In the genomic region with DNA sequence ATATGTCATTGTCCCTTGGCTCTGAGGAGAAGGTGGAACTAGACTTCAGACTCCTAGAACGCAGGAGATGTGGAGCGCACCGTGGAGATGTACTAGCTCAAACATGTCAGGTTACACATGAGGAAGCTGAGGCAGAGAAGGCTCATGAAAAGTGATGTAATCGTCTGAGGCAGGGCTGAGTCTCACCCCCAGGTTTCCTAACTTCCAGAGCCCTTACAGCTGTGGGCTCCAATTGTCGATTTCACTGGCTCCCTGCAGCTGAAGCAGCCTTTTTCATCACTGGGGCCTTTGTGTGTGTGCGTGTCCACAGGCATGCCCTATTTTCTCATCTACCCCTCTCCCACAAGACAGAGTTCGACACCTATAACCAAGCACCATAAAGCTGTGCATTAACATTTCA, we compare ENCODE assay signal across 33 cellular contexts.
DNase-seq lines count a peak whose midpoint lies in the region; ATAC-seq, FAIRE-seq and TF ChIP-seq lines count a peak whose summit lies in the region.
"Had no signal": no experiment of that assay in that cellular context is flagged by ENCODE, and none has a peak within 500 bp of the region (broad histone marks: within the 10 kb centered on the region; RNA-seq: fewer than 3 reads in every experiment).

No MANE protein-coding gene starts in this region.

- H3K27ac Mint-ChIP-seq in endothelial cell (ENCODE audit: unreplicated experiment): no peak overlapping the region
- H3K27ac Mint-ChIP-seq: activated naive CD8-positive, alpha-beta T cell treated with anti-CD3 and anti-CD28 coated beads, Interleukin-2, amount 50 U/mL, for 24 hours; activated T-cell treated with anti-CD3 and anti-CD28 coated beads, Interleukin-2, amount 50 U/mL, for 72 hours; CD4-positive, alpha-beta T cell; naive B cell had no signal

- no peaks in the 10 kb centered on the region for H3K27me3 ChIP-seq in BLaER1
- H3K27me3 ChIP-seq: body of pancreas, vagina had no signal

- H3K4me3 Mint-ChIP-seq in endothelial cell (ENCODE audit: unreplicated experiment): no peak overlapping the region
- H3K4me3 Mint-ChIP-seq: activated naive CD8-positive, alpha-beta T cell treated with anti-CD3 and anti-CD28 coated beads, Interleukin-2, amount 50 U/mL, for 24 hours; activated T-cell treated with anti-CD3 and anti-CD28 coated beads, Interleukin-2, amount 50 U/mL, for 72 hours; CD4-positive, alpha-beta T cell; naive B cell had no signal

- intact Hi-C loops in head of caudate nucleus (cut with DNase I): loop anchor here (5.0 kb wide), 1 partner anchor 373 kb away; a partner anchor contains a TSS

- TF ChIP-seq CTCF in endothelial cell (IDR thresholded peaks at IDR 0.05; ENCODE audit: unreplicated experiment): no peak

- no peak for FAIRE-seq in RCC 7860 (lab: Jason Lieb, UNC)

- H3K4me3 ChIP-seq in BLaER1: no peak overlapping the region
- H3K4me3 ChIP-seq: body of pancreas, GM23248, skin epidermis, thoracic aorta, vagina had no signal

- H3K4me1 Mint-ChIP-seq in endothelial cell (ENCODE audit: unreplicated experiment): no peaks in the 10 kb centered on the region
- H3K4me1 Mint-ChIP-seq: activated naive CD8-positive, alpha-beta T cell treated with anti-CD3 and anti-CD28 coated beads, Interleukin-2, amount 50 U/mL, for 24 hours; naive B cell had no signal

- ATAC-seq in HG03159 (IDR thresholded peaks at IDR 0.05; ENCODE audit: unreplicated experiment): no peak
- no peak for ATAC-seq in HG03139 (IDR thresholded peaks at IDR 0.05; ENCODE audit: unreplicated experiment)
- ATAC-seq: activated naive CD8-positive, alpha-beta T cell treated with anti-CD3 and anti-CD28 coated beads, Interleukin-2, amount 50 U/mL, for 24 hours; activated T-cell treated with anti-CD3 and anti-CD28 coated beads, Interleukin-2, amount 50 U/mL, for 72 hours; body of pancreas; PC-3; SK-N-SH treated with all-trans-retinoic acid at 6 μM for 48 hours had no signal

- H3K9ac ChIP-seq in BLaER1: no peak overlapping the region
- H3K9ac ChIP-seq: GM23248 had no signal

- H3K4me2 ChIP-seq in BLaER1: peak overlapping the region; percentile 69; the same call in 1 of the 2 replicates

- H3K4me1 ChIP-seq in BLaER1: peaks cover 24% of the 10 kb centered on the region
- H3K4me1 ChIP-seq: vagina had no signal

- H3K9me3 Mint-ChIP-seq in endothelial cell (ENCODE audit: unreplicated experiment): no peaks in the 10 kb centered on the region
- H3K9me3 Mint-ChIP-seq: activated naive CD8-positive, alpha-beta T cell treated with anti-CD3 and anti-CD28 coated beads, Interleukin-2, amount 50 U/mL, for 24 hours; activated T-cell treated with anti-CD3 and anti-CD28 coated beads, Interleukin-2, amount 50 U/mL, for 72 hours; CD4-positive, alpha-beta T cell; naive B cell had no signal

- no peaks in the 10 kb centered on the region for H3K36me3 Mint-ChIP-seq in endothelial cell (ENCODE audit: low read depth, unreplicated experiment)
- H3K36me3 Mint-ChIP-seq: naive B cell had no signal

- no peaks in the 10 kb centered on the region for H3K27me3 Mint-ChIP-seq in endothelial cell (ENCODE audit: unreplicated experiment)
- H3K27me3 Mint-ChIP-seq: activated naive CD8-positive, alpha-beta T cell treated with anti-CD3 and anti-CD28 coated beads, Interleukin-2, amount 50 U/mL, for 24 hours had no signal

- no peaks in the 10 kb centered on the region for H3K9me3 ChIP-seq in BLaER1
- H3K9me3 ChIP-seq: body of pancreas, thoracic aorta, vagina had no signal

- no peaks in the 10 kb centered on the region for H4K20me1 ChIP-seq in BLaER1

- no peak overlapping the region for H3K27ac ChIP-seq in BLaER1
- peak overlapping the region; percentile 99 for H3K27ac ChIP-seq in angular gyrus (ENCODE audit: low read depth, low read length)
- H3K27ac ChIP-seq: body of pancreas, GM23248, HL-60, skin epidermis, thoracic aorta, vagina had no signal

- H3K36me3 ChIP-seq in BLaER1: no peaks in the 10 kb centered on the region
- H3K36me3 ChIP-seq: thoracic aorta, vagina had no signal

- DNase-seq in head of caudate nucleus (peak; percentile 18 to 84 (median 63)), nucleus accumbens (lab: John Stamatoyannopoulos, UW) (peak in 48 of 56 donors; percentile 10 to 73 (median 46)), endothelial cell (ENCODE audit: low spot score) (no peak), RCC 7860 (ENCODE audit: low spot score) (no peak)
- DNase-seq: activated CD4-positive, alpha-beta T cell treated with anti-CD3 and anti-CD28 coated beads, Interleukin-2, amount 50 U/mL, for 48 hours; activated CD4-positive, CD25-positive, alpha-beta regulatory T cell treated with anti-CD3 and anti-CD28 coated beads, Interleukin-2, amount 50 U/mL, for 72 hours; activated naive CD8-positive, alpha-beta T cell treated with anti-CD3 and anti-CD28 coated beads, Interleukin-2, amount 50 U/mL, for 24 hours; activated T-cell treated with anti-CD3 and anti-CD28 coated beads, Interleukin-2, amount 50 U/mL, for 72 hours; CD4-positive, alpha-beta T cell; cerebellar nuclear complex; DND-41; GF-D8; GM23248; islet precursor cell; KG1; naive B cell; NCI-H1417 treated with DMSO at 0.1 percent for 48 hours; NCI-H2081 treated with DMSO at 0.1 percent for 48 hours; NCI-H226; NCI-H526 treated with DMSO at 0.1 percent for 48 hours; PC-3; Right ventricle myocardium superior; stimulated activated naive CD4-positive, alpha-beta T cell had no signal

Comparison
In these comparisons a context has a peak if more than half of its experiments do, and no peak if none do; other contexts are left out.
1. DNase-seq: peak in head of caudate nucleus (42 of 42) and nucleus accumbens (48 of 56); none in endothelial cell (single experiment) and RCC 7860 (single experiment).